8 cellular contexts compared by ENCODE assay signal in the genomic region with DNA sequence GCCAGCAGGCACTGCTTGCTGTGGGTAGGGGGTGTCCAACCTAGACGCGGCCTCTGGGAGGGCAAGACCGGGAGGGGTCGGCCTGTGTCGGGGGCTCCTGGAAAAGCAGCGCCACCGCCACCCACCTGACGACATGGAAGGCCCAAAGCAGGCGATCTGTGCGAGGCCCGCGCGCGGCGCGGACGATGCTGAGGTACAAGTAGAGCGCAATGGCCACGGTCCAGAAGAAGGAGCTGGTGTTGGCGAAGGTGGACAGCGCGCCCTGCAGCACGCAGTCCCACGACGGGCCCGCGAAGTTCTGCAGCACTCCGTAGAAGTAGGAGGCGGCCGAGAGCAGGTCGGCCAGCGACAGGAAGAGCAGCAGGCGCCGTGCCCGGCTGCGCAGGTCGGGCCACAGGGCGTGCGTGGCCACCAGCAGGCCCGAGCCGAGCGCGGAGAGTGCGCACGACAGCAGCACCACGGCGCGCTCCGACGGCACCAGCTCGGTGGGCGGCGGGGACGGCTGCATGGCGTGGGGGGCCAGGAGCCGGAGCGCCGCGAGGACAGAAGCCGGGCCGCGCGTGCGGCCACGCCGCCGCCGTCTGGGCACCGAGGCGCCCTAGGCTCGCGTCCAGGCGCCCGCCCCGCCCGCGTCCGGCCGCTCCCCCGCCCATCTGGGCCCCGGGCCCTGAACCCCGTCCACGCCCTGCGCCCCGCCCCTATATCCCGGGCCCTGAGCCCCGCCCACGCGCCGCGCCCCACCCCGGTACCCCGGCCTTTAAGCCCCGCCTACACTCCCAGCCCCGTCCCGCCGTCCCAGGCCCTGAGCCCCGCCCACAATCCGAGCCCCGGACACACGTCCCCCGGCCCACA. TPM values are rescaled to one million over a fixed set of nuclear protein-coding genes. Genes with fewer than 3 reads are reported as not detected.
DNase-seq lines count a peak whose midpoint lies in the region; ATAC-seq and TF ChIP-seq lines count a peak whose summit lies in the region.

A gene with protein sequence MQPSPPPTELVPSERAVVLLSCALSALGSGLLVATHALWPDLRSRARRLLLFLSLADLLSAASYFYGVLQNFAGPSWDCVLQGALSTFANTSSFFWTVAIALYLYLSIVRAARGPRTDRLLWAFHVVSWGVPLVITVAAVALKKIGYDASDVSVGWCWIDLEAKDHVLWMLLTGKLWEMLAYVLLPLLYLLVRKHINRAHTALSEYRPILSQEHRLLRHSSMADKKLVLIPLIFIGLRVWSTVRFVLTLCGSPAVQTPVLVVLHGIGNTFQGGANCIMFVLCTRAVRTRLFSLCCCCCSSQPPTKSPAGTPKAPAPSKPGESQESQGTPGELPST (minus strand): TSS at position 583 of the 852 bp plus-strand sequence. CDS start 75 bp downstream, at position 508.

- H3K4me3 ChIP-seq in AG09309 (ENCODE audit: control insufficient read depth, low read depth, low read length) (peak within 1 kb of the TSS; percentile 74), fibroblast of pulmonary artery (replicated peaks; ENCODE audit: low read depth, low read length) (peak within 1 kb of the TSS; percentile 50), neural cell (ENCODE audit: low read length) (peak within 1 kb of the TSS; percentile 56)

- no peaks in the 10 kb centered on the region for H3K9me3 ChIP-seq in neural cell (ENCODE audit: low read length)

- H3K36me3 Mint-ChIP-seq in activated T-helper 17 cell treated with anti-CD3 and anti-CD28 coated beads, Interleukin-2, amount 50 U/mL, for 72 hours (ENCODE audit: low read depth) = no peaks in the 10 kb centered on the region

- H3K9ac ChIP-seq in neural cell (ENCODE audit: low read length) = no peak within 1 kb of the TSS

- DNase-seq in AG09309 (ENCODE audit: low read depth) (no peak), fibroblast of pulmonary artery (ENCODE audit: low read depth) (peak; percentile 75), stromal cell of bone marrow (ENCODE audit: low read depth) (peak; percentile 41)

- H3K27me3 ChIP-seq in neural cell (ENCODE audit: insufficient read depth, low read depth, low read length) = peaks cover 17% of the 10 kb centered on the region

- H3K4me2 ChIP-seq in neural cell (ENCODE audit: low read length) = no peak within 1 kb of the TSS

- peak; percentile 15 for TF ChIP-seq CTCF in AG09309 (IDR thresholded peaks at IDR 0.05; ENCODE audit: control insufficient read depth, insufficient read depth, low read depth, low read length, missing control alignments)
- TF ChIP-seq CTCF in fibroblast of pulmonary artery (IDR thresholded peaks at IDR 0.05; ENCODE audit: low read length, missing control alignments) = no peak
- TF ChIP-seq CTCF in neural cell (IDR thresholded peaks at IDR 0.05; ENCODE audit: poor library complexity, severe bottlenecking) = no peak

- no peak for TF ChIP-seq EP300 in neural cell (conservative IDR thresholded peaks at IDR 0.05; ENCODE audit: poor library complexity, severe bottlenecking)

- peak within 1 kb of the TSS; percentile 84 for H3K4me3 Mint-ChIP-seq in activated T-helper 17 cell treated with anti-CD3 and anti-CD28 coated beads, Interleukin-2, amount 50 U/mL, for 72 hours

- no peak within 1 kb of the TSS for H3K27ac ChIP-seq in neural cell (ENCODE audit: low read length)

- no peaks in the 10 kb centered on the region for H3K9me3 Mint-ChIP-seq in activated T-helper 17 cell treated with anti-CD3 and anti-CD28 coated beads, Interleukin-2, amount 50 U/mL, for 72 hours

- H3K79me2 ChIP-seq in neural cell (replicated peaks; ENCODE audit: insufficient read depth, low read length) = no peaks in the 10 kb centered on the region

- peak within 1 kb of the TSS; percentile 82 for H3K27ac Mint-ChIP-seq in activated T-helper 17 cell treated with anti-CD3 and anti-CD28 coated beads, Interleukin-2, amount 50 U/mL, for 72 hours

- H2AFZ ChIP-seq in neural cell (ENCODE audit: low read depth, low read length) = no peak within 1 kb of the TSS

- H3K27me3 Mint-ChIP-seq in activated T-helper 17 cell treated with anti-CD3 and anti-CD28 coated beads, Interleukin-2, amount 50 U/mL, for 72 hours = no peaks in the 10 kb centered on the region

- no peak for TF ChIP-seq RAD21 in neural cell (conservative IDR thresholded peaks at IDR 0.05)

- no peaks in the 10 kb centered on the region for H3K4me1 Mint-ChIP-seq in activated T-helper 17 cell treated with anti-CD3 and anti-CD28 coated beads, Interleukin-2, amount 50 U/mL, for 72 hours

- H4K20me1 ChIP-seq in neural cell (ENCODE audit: insufficient read depth) = no peaks in the 10 kb centered on the region

- ATAC-seq in GM18907 (IDR thresholded peaks at IDR 0.05; ENCODE audit: unreplicated experiment) (peak; percentile 54), HG03108 (IDR thresholded peaks at IDR 0.05; ENCODE audit: unreplicated experiment) (peak; percentile 71)
- peak; percentile 77 for ATAC-seq in activated T-helper 17 cell treated with anti-CD3 and anti-CD28 coated beads, Interleukin-2, amount 50 U/mL, for 72 hours (replicated peaks)

- no peaks in the 10 kb centered on the region for H3K36me3 ChIP-seq in neural cell (ENCODE audit: insufficient read depth, low read length)

- H3K9me2 ChIP-seq in neural cell (ENCODE audit: insufficient read depth, low read length) = no peaks in the 10 kb centered on the region

- no peaks in the 10 kb centered on the region for H3F3A ChIP-seq in neural cell (ENCODE audit: insufficient read depth, low read length, poor library complexity, severe bottlenecking)

TF ChIP-seq in PFSK-1, 5 proteins besides CTCF, POLR2A, EP300 and RAD21 (continues in another document):
- no peak for TF ChIP-seq FOXP2 (optimal IDR thresholded peaks at IDR 0.05; ENCODE audit: borderline replicate concordance, extremely low read depth, extremely low read length, insufficient read depth)
- TF ChIP-seq, protein P1, sequence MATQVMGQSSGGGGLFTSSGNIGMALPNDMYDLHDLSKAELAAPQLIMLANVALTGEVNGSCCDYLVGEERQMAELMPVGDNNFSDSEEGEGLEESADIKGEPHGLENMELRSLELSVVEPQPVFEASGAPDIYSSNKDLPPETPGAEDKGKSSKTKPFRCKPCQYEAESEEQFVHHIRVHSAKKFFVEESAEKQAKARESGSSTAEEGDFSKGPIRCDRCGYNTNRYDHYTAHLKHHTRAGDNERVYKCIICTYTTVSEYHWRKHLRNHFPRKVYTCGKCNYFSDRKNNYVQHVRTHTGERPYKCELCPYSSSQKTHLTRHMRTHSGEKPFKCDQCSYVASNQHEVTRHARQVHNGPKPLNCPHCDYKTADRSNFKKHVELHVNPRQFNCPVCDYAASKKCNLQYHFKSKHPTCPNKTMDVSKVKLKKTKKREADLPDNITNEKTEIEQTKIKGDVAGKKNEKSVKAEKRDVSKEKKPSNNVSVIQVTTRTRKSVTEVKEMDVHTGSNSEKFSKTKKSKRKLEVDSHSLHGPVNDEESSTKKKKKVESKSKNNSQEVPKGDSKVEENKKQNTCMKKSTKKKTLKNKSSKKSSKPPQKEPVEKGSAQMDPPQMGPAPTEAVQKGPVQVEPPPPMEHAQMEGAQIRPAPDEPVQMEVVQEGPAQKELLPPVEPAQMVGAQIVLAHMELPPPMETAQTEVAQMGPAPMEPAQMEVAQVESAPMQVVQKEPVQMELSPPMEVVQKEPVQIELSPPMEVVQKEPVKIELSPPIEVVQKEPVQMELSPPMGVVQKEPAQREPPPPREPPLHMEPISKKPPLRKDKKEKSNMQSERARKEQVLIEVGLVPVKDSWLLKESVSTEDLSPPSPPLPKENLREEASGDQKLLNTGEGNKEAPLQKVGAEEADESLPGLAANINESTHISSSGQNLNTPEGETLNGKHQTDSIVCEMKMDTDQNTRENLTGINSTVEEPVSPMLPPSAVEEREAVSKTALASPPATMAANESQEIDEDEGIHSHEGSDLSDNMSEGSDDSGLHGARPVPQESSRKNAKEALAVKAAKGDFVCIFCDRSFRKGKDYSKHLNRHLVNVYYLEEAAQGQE (IDR thresholded peaks at IDR 0.05; ENCODE audit: insufficient read depth in 1 of 2, low read depth in 2 of 2, low read length in 2 of 2) = peak in 1 of 2 experiments; percentile 51; a peak in 3 of 4 replicates
- no peak for TF ChIP-seq TAF1 (IDR thresholded peaks at IDR 0.05; ENCODE audit: borderline replicate concordance, insufficient read depth, low read length)

TF ChIP-seq in neural cell, 6 proteins besides CTCF, POLR2A, EP300 and RAD21:
- peak; percentile 21 for TF ChIP-seq MXI1 (conservative IDR thresholded peaks at IDR 0.05; ENCODE audit: poor library complexity, severe bottlenecking)
- TF ChIP-seq TAF1 (IDR thresholded peaks at IDR 0.05; ENCODE audit: low read depth) = no peak

RNA-seq across cellular contexts. Expression of the gene that starts here (rescaled TPM):
- polyA plus RNA-seq in PFSK-1 (2012; ENCODE audit: insufficient read length, low read depth) = 25.5 TPM
- 10 to 100 TPM; 16.0 to 23.8 TPM for total RNA-seq in activated T-helper 17 cell treated with anti-CD3 and anti-CD28 coated beads, Interleukin-2, amount 50 U/mL, for 72 hours
- polyA plus RNA-seq in neural cell = not detected in 2 replicates
- 0.12 TPM in 1 of 2 replicates, not detected in the other for polyA minus RNA-seq in neural cell
